In the genomic region with DNA sequence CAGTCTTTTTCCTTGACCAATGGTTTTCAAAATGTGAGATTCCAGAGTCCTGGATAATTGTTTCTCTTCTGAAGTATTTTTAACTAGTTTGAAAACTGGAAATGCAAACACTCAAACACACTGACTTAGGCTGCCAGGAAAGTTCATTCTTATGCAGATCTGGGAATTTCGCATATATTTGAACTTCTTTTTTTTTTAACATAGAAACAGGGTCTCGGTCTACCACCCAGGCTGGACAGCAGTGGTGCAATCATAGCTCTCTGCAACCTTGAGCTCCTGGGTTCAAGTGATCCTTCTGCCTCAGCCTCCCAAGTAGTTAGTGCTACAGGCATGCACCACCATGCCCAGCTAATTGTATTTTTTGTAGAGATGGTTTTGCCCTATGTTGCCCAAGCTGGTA, we compare ENCODE assay signal across 21 cellular contexts.
DNase-seq lines count a peak whose midpoint lies in the region; ATAC-seq, FAIRE-seq and TF ChIP-seq lines count a peak whose summit lies in the region.
"Had no signal": no experiment of that assay in that cellular context is flagged by ENCODE, and none has a peak within 500 bp of the region (broad histone marks: within the 10 kb centered on the region; RNA-seq: fewer than 3 reads in every experiment).

No MANE protein-coding gene starts in this region.

- no peak overlapping the region for H3K23ac ChIP-seq in H1 (ENCODE audit: insufficient read length)
- no peak overlapping the region for H3K23ac ChIP-seq in neuronal stem cell (ENCODE audit: low read depth, low read length, poor library complexity)

- H4K20me1 ChIP-seq in GM23338 (replicated peaks; ENCODE audit: insufficient read depth), result no peaks in the 10 kb centered on the region
- no peaks in the 10 kb centered on the region for H4K20me1 ChIP-seq in H1 (replicated peaks in 1 of 2; ENCODE audit: control insufficient read depth in 1 of 2, insufficient read depth in 2 of 2, low read length in 2 of 2)
- H4K20me1 ChIP-seq: BLaER1 had no signal

- H3K9ac ChIP-seq in HUES48 (ENCODE audit: low read depth, low read length) (no peak overlapping the region; the same call in 1 of the 2 replicates), H1 (replicated peaks in 1 of 4; ENCODE audit: extremely low read depth in 1 of 4, low read depth in 3 of 4, low read length in 3 of 4) (no peak overlapping the region), neuronal stem cell (ENCODE audit: low read depth, low read length, poor library complexity) (no peak overlapping the region)
- H3K9ac ChIP-seq: BLaER1, GM23248 had no signal

- peaks cover 30% of the 10 kb centered on the region; the same call in 2 of the 3 replicates for H3K4me1 Mint-ChIP-seq in GM23338
- H3K4me1 Mint-ChIP-seq: B cell had no signal

- H3K4ac ChIP-seq in H1 (replicated peaks; ENCODE audit: insufficient read length, low read depth, low read length) (no peak overlapping the region), neuronal stem cell (ENCODE audit: low read length) (no peak overlapping the region)

- H3K36me3 ChIP-seq in GM23338 (ENCODE audit: insufficient read depth), result no peaks in the 10 kb centered on the region
- no peaks in the 10 kb centered on the region for H3K36me3 ChIP-seq in HUES48 (ENCODE audit: control insufficient read depth, insufficient read depth, low read length)
- H3K36me3 ChIP-seq in H1 (ENCODE audit: control insufficient read depth in 2 of 4, insufficient read depth in 4 of 4, low read length in 3 of 4), result no peaks in the 10 kb centered on the region
- no peaks in the 10 kb centered on the region for H3K36me3 ChIP-seq in neuronal stem cell (replicated peaks in 1 of 2; ENCODE audit: control insufficient read depth in 2 of 2, insufficient read depth in 2 of 2, low read length in 2 of 2)
- H3K36me3 ChIP-seq in Peyer's patch, result peaks cover 0 to 10% (median 0%) of the 10 kb centered on the region in 3 donors

- peak overlapping the region; percentile 24; the same call in 1 of the 3 replicates for H3K4me3 Mint-ChIP-seq in GM23338
- H3K4me3 Mint-ChIP-seq: B cell; CD4-positive, CD25-positive, alpha-beta regulatory T cell; CD8-positive, alpha-beta T cell had no signal

- no peak for TF ChIP-seq EP300 in H1 (IDR thresholded peaks at IDR 0.05; ENCODE audit: borderline replicate concordance in 1 of 2, low read depth in 2 of 2, low read length in 2 of 2)

- H3K18ac ChIP-seq in H1 (ENCODE audit: extremely low read depth, low read length) (no peak overlapping the region), neuronal stem cell (ENCODE audit: low read length) (no peak overlapping the region)

- peaks cover 27% of the 10 kb centered on the region for H3K4me1 ChIP-seq in GM23338 (ENCODE audit: insufficient read depth)
- H3K4me1 ChIP-seq in HUES48 (ENCODE audit: control insufficient read depth, insufficient read depth, low read length), result peaks cover 27% of the 10 kb centered on the region
- H3K4me1 ChIP-seq in H1 (replicated peaks in 1 of 4; ENCODE audit: control insufficient read depth in 3 of 4, insufficient read depth in 4 of 4, low read length in 3 of 4), result peaks cover 2 to 8% (median 8%) of the 10 kb centered on the region in 4 experiments; a peak in 4 of 7 replicates
- peaks cover 0 to 4% of the 10 kb centered on the region in 2 donors for H3K4me1 ChIP-seq in neuronal stem cell (ENCODE audit: control insufficient read depth in 2 of 2, insufficient read depth in 1 of 2, low read depth in 1 of 2, low read length in 2 of 2)
- no peaks in the 10 kb centered on the region for H3K4me1 ChIP-seq in Peyer's patch
- H3K4me1 ChIP-seq: Caco-2 had no signal

- CTCF ChIA-PET in H1 (lab: Charles Lee; ENCODE audit: partially characterized antibody), result interaction anchor here (0.7 to 1.5 kb wide), 5 partner anchors 9 to 806 kb away, joined by 3 to 4 read pairs (median 3); no protein-coding TSS in a partner anchor

- WGBS in H1 (ENCODE audit: extremely low coverage in 1 of 2, insufficient coverage in 1 of 2, insufficient read length in 1 of 2, insufficient replicate concordance in 2 of 2, low coverage in 1 of 2, low lambda C conversion rate in 2 of 2, missing lambda C conversion rate in 1 of 2), 2 experiments, result 39% methylated on average over 2 of the region's 2 CpGs; no CpG with 5 or more reads in 1 of the 2 experiments
- no CpG with 5 or more reads among the region's 2 CpGs for WGBS in neuronal stem cell (ENCODE audit: extremely low coverage in 2 of 2, insufficient read length in 2 of 2, insufficient replicate concordance in 1 of 2), 2 donors

- DNase-seq in GM23338 (ENCODE audit: low spot score) (peak; percentile 48), H1 (ENCODE audit: low read depth in 1 of 2, low spot score in 2 of 2) (no peak), neuronal stem cell (ENCODE audit: low spot score) (no peak), left colon (no peak), Peyer's patch (no peak)
- DNase-seq in stimulated activated CD4-positive, alpha-beta T cell treated with anti-CD3 and anti-CD28 coated beads, Interleukin-4, amount 100 ng/mL, for 1 hour, result no peak
- DNase-seq: Caco-2; CD4-positive, CD25-positive, alpha-beta regulatory T cell; CD8-positive, alpha-beta T cell; DMS153; DND-41; GM23248 had no signal

- no peak overlapping the region for H4K5ac ChIP-seq in H1 (ENCODE audit: insufficient read length, low read depth, low read length)

- no peaks in the 10 kb centered on the region for H3K9me2 ChIP-seq in GM23338 (ENCODE audit: insufficient read depth)

- H3F3A ChIP-seq in GM23338 (replicated peaks; ENCODE audit: low read depth), result no peaks in the 10 kb centered on the region

- TF ChIP-seq POLR2A in H1 (IDR thresholded peaks at IDR 0.05; ENCODE audit: control extremely low read depth in 1 of 2, low read depth in 2 of 2, low read length in 2 of 2), result no peak
- no peak for TF ChIP-seq POLR2A in Peyer's patch (IDR thresholded peaks at IDR 0.05)

- H3K27ac Mint-ChIP-seq in GM23338, result peak overlapping the region; percentile 76; the same call in 1 of the 2 replicates
- H3K27ac Mint-ChIP-seq: B cell; CD4-positive, CD25-positive, alpha-beta regulatory T cell; CD8-positive, alpha-beta T cell had no signal

- intact Hi-C loops in left colon (cut with DNase I, micrococcal nuclease), result no loop called here

- no peak overlapping the region for H3K14ac ChIP-seq in H1 (ENCODE audit: insufficient read length)
- H3K14ac ChIP-seq in neuronal stem cell (ENCODE audit: low read length), result peak overlapping the region; percentile 56

- POLR2A ChIA-PET in H1 (lab: Charles Lee; ENCODE audit: partially characterized antibody), result interaction anchor here (0.7 to 0.9 kb wide), 2 partner anchors 13 to 78 kb away, joined by 3 read pairs; no protein-coding TSS in a partner anchor

- H3K27me3 ChIP-seq in GM23338 (ENCODE audit: insufficient read depth), result no peaks in the 10 kb centered on the region
- no peaks in the 10 kb centered on the region for H3K27me3 ChIP-seq in HUES48 (ENCODE audit: control insufficient read depth, insufficient read depth, low read length)
- H3K27me3 ChIP-seq in H1 (replicated peaks in 1 of 4; ENCODE audit: control insufficient read depth in 3 of 4, extremely low read depth in 1 of 4, insufficient read depth in 3 of 4, low read length in 3 of 4), result no peaks in the 10 kb centered on the region
- H3K27me3 ChIP-seq in neuronal stem cell (ENCODE audit: control insufficient read depth in 3 of 3, insufficient read depth in 3 of 3, low read depth in 1 of 3, low read length in 3 of 3), result no peaks in the 10 kb centered on the region
- H3K27me3 ChIP-seq in Peyer's patch, result no peaks in the 10 kb centered on the region
- H3K27me3 ChIP-seq: BLaER1 had no signal

- peaks cover 7% of the 10 kb centered on the region; the same call in 2 of the 3 replicates for H3K36me3 Mint-ChIP-seq in GM23338 (ENCODE audit: low read depth)

- H2BK5ac ChIP-seq in H1 (ENCODE audit: low read depth, low read length), result no peak overlapping the region
- no peak overlapping the region for H2BK5ac ChIP-seq in neuronal stem cell (ENCODE audit: low read length)

- peak; percentile 7 for FAIRE-seq in H1 (lab: Jason Lieb, UNC)
- FAIRE-seq: A204.1, G401.6, H54 had no signal

- no peak overlapping the region for H2BK15ac ChIP-seq in H1 (ENCODE audit: low read length)
- H2BK15ac ChIP-seq in neuronal stem cell (ENCODE audit: low read length), result no peak overlapping the region

- H3K27ac ChIP-seq in GM23338 (ENCODE audit: low read depth) (peak overlapping the region; percentile 90), HUES48 (ENCODE audit: low read depth, low read length) (peak overlapping the region; percentile 57), H1 (ENCODE audit: low read depth, low read length) (no peak overlapping the region), neuronal stem cell (replicated peaks; ENCODE audit: low read length) (no peak overlapping the region), Peyer's patch (no peak overlapping the region)
- H3K27ac ChIP-seq: 22Rv1, BLaER1, C4-2B, GM23248 had no signal

- H4K91ac ChIP-seq in H1 (replicated peaks; ENCODE audit: insufficient read length, low read length), result no peak overlapping the region
- H4K91ac ChIP-seq in neuronal stem cell (ENCODE audit: low read depth, low read length, poor library complexity), result no peak overlapping the region

- H3K79me2 ChIP-seq in GM23338 (replicated peaks; ENCODE audit: insufficient read depth) (no peaks in the 10 kb centered on the region), H1 (ENCODE audit: control insufficient read depth in 1 of 2, insufficient read depth in 2 of 2, low read length in 2 of 2) (no peaks in the 10 kb centered on the region)

- no peak overlapping the region for H2AFZ ChIP-seq in GM23338
- no peak overlapping the region for H2AFZ ChIP-seq in H1 (ENCODE audit: low read length)
- H2AFZ ChIP-seq in neuronal stem cell (ENCODE audit: low read length), result no peak overlapping the region
- H2AFZ ChIP-seq: GM23248 had no signal

- H4K8ac ChIP-seq in H1 (ENCODE audit: extremely low read depth, insufficient read depth, low read length) (no peak overlapping the region), neuronal stem cell (ENCODE audit: low read depth, low read length) (no peak overlapping the region)

- H2BK120ac ChIP-seq in H1 (replicated peaks; ENCODE audit: low read depth, low read length), result no peak overlapping the region
- H2BK120ac ChIP-seq in neuronal stem cell (ENCODE audit: low read depth, low read length), result no peak overlapping the region

- no peak overlapping the region for H3K56ac ChIP-seq in H1 (replicated peaks; ENCODE audit: insufficient read length, low read depth, low read length)

- H3K9me3 Mint-ChIP-seq in GM23338, result no peaks in the 10 kb centered on the region; the same call in 2 of the 3 replicates
- H3K9me3 Mint-ChIP-seq: CD8-positive, alpha-beta T cell had no signal

- H2BK12ac ChIP-seq in H1 (ENCODE audit: low read depth, low read length) (no peak overlapping the region), neuronal stem cell (ENCODE audit: low read length) (no peak overlapping the region)

- H3K79me1 ChIP-seq in H1 (ENCODE audit: low read depth, low read length) (no peaks in the 10 kb centered on the region), neuronal stem cell (ENCODE audit: low read depth, low read length) (no peaks in the 10 kb centered on the region)

- H2BK20ac ChIP-seq in H1 (ENCODE audit: low read length), result no peak overlapping the region

- ATAC-seq in GM23338 (peak; percentile 52), left colon (no peak)
- ATAC-seq: CD8-positive, alpha-beta T cell; HCT116 had no signal

- H2AK5ac ChIP-seq in H1 (ENCODE audit: low read depth, low read length), result 0 out of 2 replicates have a peak overlapping the region, but pooled peaks have one; percentile 67
- H2AK5ac ChIP-seq in neuronal stem cell (ENCODE audit: low read depth, low read length), result no peak overlapping the region

- peak overlapping the region; percentile 34 for H3K4me3 ChIP-seq in GM23338
- H3K4me3 ChIP-seq in HUES48 (ENCODE audit: low read depth, low read length), result peak overlapping the region; percentile 2; the same call in 1 of the 2 replicates
- H3K4me3 ChIP-seq in H1 (ENCODE audit: extremely low read depth in 1 of 4, insufficient read depth in 2 of 4, low read depth in 3 of 4, low read length in 4 of 4), result 0 out of 8 replicates have a peak overlapping the region, but pooled peaks of 1 of the 4 experiments have one; percentile 3
- no peak overlapping the region for H3K4me3 ChIP-seq in neuronal stem cell (ENCODE audit: low read length in 2 of 2)
- H3K4me3 ChIP-seq in Peyer's patch, result no peak overlapping the region
- H3K4me3 ChIP-seq: BLaER1, GM23248 had no signal

- H3K4me2 ChIP-seq in GM23338 (peak overlapping the region; percentile 69), H1 (ENCODE audit: insufficient read depth in 1 of 2, low read depth in 2 of 2, low read length in 2 of 2) (peak overlapping the region; percentile 44 to 60; a peak in 3 of 4 replicates), neuronal stem cell (ENCODE audit: insufficient read depth, low read length, poor library complexity, severe bottlenecking) (no peak overlapping the region)
- H3K4me2 ChIP-seq: BLaER1 had no signal

- no peaks in the 10 kb centered on the region for H3K27me3 Mint-ChIP-seq in GM23338 (ENCODE audit: insufficient read depth, low read depth, poor library complexity)
- H3K27me3 Mint-ChIP-seq: B cell; CD4-positive, CD25-positive, alpha-beta regulatory T cell had no signal

- no peak for TF ChIP-seq CTCF in GM23338 (conservative IDR thresholded peaks at IDR 0.05; ENCODE audit: low read depth in 2 of 2)
- no peak for TF ChIP-seq CTCF in H1 (IDR thresholded peaks at IDR 0.05; ENCODE audit: control extremely low read depth in 1 of 3, insufficient read depth in 1 of 3, low read depth in 1 of 3, low read length in 3 of 3)
- TF ChIP-seq CTCF in Peyer's patch (IDR thresholded peaks at IDR 0.05), result no peak

- no peaks in the 10 kb centered on the region for H3K23me2 ChIP-seq in H1 (ENCODE audit: low read depth, low read length)

- H3K9me3 ChIP-seq in HUES48 (ENCODE audit: control insufficient read depth, insufficient read depth, low read length) (no peaks in the 10 kb centered on the region), H1 (ENCODE audit: insufficient read depth in 2 of 2, low read depth in 1 of 2, low read length in 1 of 2) (no peaks in the 10 kb centered on the region; a peak in 1 of 4 replicates), neuronal stem cell (replicated peaks in 1 of 2; ENCODE audit: control insufficient read depth in 2 of 2, insufficient read depth in 1 of 2, low read depth in 1 of 2, low read length in 2 of 2) (no peaks in the 10 kb centered on the region), Peyer's patch (no peaks in the 10 kb centered on the region)
- H3K9me3 ChIP-seq: Caco-2 had no signal

- no peak for TF ChIP-seq RAD21 in H1 (IDR thresholded peaks at IDR 0.05 in 1 of 2, conservative IDR thresholded peaks at IDR 0.05 in 1 of 2; ENCODE audit: low read depth in 2 of 2, low read length in 2 of 2)

Comparison
In these comparisons a context has a peak if more than half of its experiments do, and no peak if none do; other contexts are left out.
1. H3K27ac ChIP-seq: peak in GM23338 (single experiment) and HUES48 (single experiment); none in H1 (single experiment), neuronal stem cell (single experiment) and Peyer's patch (0 of 4).
2. H3K4me3 ChIP-seq: peak in GM23338 (single experiment) and HUES48 (single experiment); none in neuronal stem cell (0 of 2) and Peyer's patch (0 of 4).